1 cellular context compared by ENCODE assay signal in the genomic region with DNA sequence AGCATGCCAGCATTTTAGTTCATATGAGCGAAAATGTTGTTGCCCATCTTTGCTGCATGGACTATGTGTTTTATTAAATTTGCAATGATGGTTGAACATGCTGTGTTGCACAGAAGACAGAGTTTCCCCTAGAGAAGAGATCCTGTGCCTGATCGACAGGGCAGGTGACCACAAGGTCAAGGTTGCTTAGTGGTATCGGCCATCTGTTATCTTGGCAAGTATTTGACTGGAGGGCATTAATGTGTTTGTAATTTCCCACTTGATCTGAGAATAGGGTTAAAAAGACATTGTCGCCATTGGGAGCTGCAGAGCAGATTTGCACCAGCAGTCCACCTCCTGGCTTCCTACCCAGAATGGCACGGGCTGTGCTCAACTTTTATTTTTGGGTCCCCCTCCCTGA.
TF ChIP-seq lines count a peak whose summit lies in the region.

No MANE protein-coding gene starts in this region.

TF ChIP-seq in H1, 55 proteins besides CTCF, POLR2A, EP300 and RAD21:
- TF ChIP-seq, protein P1, sequence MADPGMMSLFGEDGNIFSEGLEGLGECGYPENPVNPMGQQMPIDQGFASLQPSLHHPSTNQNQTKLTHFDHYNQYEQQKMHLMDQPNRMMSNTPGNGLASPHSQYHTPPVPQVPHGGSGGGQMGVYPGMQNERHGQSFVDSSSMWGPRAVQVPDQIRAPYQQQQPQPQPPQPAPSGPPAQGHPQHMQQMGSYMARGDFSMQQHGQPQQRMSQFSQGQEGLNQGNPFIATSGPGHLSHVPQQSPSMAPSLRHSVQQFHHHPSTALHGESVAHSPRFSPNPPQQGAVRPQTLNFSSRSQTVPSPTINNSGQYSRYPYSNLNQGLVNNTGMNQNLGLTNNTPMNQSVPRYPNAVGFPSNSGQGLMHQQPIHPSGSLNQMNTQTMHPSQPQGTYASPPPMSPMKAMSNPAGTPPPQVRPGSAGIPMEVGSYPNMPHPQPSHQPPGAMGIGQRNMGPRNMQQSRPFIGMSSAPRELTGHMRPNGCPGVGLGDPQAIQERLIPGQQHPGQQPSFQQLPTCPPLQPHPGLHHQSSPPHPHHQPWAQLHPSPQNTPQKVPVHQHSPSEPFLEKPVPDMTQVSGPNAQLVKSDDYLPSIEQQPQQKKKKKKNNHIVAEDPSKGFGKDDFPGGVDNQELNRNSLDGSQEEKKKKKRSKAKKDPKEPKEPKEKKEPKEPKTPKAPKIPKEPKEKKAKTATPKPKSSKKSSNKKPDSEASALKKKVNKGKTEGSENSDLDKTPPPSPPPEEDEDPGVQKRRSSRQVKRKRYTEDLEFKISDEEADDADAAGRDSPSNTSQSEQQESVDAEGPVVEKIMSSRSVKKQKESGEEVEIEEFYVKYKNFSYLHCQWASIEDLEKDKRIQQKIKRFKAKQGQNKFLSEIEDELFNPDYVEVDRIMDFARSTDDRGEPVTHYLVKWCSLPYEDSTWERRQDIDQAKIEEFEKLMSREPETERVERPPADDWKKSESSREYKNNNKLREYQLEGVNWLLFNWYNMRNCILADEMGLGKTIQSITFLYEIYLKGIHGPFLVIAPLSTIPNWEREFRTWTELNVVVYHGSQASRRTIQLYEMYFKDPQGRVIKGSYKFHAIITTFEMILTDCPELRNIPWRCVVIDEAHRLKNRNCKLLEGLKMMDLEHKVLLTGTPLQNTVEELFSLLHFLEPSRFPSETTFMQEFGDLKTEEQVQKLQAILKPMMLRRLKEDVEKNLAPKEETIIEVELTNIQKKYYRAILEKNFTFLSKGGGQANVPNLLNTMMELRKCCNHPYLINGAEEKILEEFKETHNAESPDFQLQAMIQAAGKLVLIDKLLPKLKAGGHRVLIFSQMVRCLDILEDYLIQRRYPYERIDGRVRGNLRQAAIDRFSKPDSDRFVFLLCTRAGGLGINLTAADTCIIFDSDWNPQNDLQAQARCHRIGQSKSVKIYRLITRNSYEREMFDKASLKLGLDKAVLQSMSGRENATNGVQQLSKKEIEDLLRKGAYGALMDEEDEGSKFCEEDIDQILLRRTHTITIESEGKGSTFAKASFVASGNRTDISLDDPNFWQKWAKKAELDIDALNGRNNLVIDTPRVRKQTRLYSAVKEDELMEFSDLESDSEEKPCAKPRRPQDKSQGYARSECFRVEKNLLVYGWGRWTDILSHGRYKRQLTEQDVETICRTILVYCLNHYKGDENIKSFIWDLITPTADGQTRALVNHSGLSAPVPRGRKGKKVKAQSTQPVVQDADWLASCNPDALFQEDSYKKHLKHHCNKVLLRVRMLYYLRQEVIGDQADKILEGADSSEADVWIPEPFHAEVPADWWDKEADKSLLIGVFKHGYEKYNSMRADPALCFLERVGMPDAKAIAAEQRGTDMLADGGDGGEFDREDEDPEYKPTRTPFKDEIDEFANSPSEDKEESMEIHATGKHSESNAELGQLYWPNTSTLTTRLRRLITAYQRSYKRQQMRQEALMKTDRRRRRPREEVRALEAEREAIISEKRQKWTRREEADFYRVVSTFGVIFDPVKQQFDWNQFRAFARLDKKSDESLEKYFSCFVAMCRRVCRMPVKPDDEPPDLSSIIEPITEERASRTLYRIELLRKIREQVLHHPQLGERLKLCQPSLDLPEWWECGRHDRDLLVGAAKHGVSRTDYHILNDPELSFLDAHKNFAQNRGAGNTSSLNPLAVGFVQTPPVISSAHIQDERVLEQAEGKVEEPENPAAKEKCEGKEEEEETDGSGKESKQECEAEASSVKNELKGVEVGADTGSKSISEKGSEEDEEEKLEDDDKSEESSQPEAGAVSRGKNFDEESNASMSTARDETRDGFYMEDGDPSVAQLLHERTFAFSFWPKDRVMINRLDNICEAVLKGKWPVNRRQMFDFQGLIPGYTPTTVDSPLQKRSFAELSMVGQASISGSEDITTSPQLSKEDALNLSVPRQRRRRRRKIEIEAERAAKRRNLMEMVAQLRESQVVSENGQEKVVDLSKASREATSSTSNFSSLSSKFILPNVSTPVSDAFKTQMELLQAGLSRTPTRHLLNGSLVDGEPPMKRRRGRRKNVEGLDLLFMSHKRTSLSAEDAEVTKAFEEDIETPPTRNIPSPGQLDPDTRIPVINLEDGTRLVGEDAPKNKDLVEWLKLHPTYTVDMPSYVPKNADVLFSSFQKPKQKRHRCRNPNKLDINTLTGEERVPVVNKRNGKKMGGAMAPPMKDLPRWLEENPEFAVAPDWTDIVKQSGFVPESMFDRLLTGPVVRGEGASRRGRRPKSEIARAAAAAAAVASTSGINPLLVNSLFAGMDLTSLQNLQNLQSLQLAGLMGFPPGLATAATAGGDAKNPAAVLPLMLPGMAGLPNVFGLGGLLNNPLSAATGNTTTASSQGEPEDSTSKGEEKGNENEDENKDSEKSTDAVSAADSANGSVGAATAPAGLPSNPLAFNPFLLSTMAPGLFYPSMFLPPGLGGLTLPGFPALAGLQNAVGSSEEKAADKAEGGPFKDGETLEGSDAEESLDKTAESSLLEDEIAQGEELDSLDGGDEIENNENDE (IDR thresholded peaks at IDR 0.05; ENCODE audit: insufficient replicate concordance, low read length): no peak
- TF ChIP-seq JUN (IDR thresholded peaks at IDR 0.05; ENCODE audit: low read depth, low read length): no peak
- TF ChIP-seq YY1 (IDR thresholded peaks at IDR 0.05; ENCODE audit: low read depth, low read length): no peak
- TF ChIP-seq RFX5 (IDR thresholded peaks at IDR 0.05; ENCODE audit: borderline replicate concordance, low read depth, low read length): no peak
- TF ChIP-seq SUZ12 (IDR thresholded peaks at IDR 0.05; ENCODE audit: low read length): no peak
- no peak for TF ChIP-seq SIX5 (IDR thresholded peaks at IDR 0.05; ENCODE audit: low read depth, low read length)
- TF ChIP-seq GABPA (IDR thresholded peaks at IDR 0.05; ENCODE audit: borderline replicate concordance, insufficient read depth, low read length): no peak
- no peak for TF ChIP-seq TBP (IDR thresholded peaks at IDR 0.05; ENCODE audit: low read depth, low read length)
- TF ChIP-seq HDAC2 (IDR thresholded peaks at IDR 0.05; ENCODE audit: borderline replicate concordance in 1 of 2, low read depth in 2 of 2, low read length in 2 of 2): no peak
- no peak for TF ChIP-seq SP1 (IDR thresholded peaks at IDR 0.05; ENCODE audit: low read depth, low read length)
- TF ChIP-seq SIN3A (conservative IDR thresholded peaks at IDR 0.05 in 1 of 2, IDR thresholded peaks at IDR 0.05 in 1 of 2; ENCODE audit: low read depth in 1 of 2, low read length in 2 of 2): no peak
- no peak for TF ChIP-seq BRCA1 (IDR thresholded peaks at IDR 0.05; ENCODE audit: low read depth, low read length)
- no peak for TF ChIP-seq ASH2L (IDR thresholded peaks at IDR 0.05; ENCODE audit: low read length)
- no peak for TF ChIP-seq TAF1 (IDR thresholded peaks at IDR 0.05; ENCODE audit: low read depth, low read length)
- TF ChIP-seq POLR2AphosphoS5 (IDR thresholded peaks at IDR 0.05; ENCODE audit: low read depth, low read length): no peak
- TF ChIP-seq SP2 (IDR thresholded peaks at IDR 0.05; ENCODE audit: low read length): no peak
- TF ChIP-seq SRF (IDR thresholded peaks at IDR 0.05; ENCODE audit: low read depth, low read length): no peak
